8 cellular contexts compared by ENCODE assay signal in the genomic region with DNA sequence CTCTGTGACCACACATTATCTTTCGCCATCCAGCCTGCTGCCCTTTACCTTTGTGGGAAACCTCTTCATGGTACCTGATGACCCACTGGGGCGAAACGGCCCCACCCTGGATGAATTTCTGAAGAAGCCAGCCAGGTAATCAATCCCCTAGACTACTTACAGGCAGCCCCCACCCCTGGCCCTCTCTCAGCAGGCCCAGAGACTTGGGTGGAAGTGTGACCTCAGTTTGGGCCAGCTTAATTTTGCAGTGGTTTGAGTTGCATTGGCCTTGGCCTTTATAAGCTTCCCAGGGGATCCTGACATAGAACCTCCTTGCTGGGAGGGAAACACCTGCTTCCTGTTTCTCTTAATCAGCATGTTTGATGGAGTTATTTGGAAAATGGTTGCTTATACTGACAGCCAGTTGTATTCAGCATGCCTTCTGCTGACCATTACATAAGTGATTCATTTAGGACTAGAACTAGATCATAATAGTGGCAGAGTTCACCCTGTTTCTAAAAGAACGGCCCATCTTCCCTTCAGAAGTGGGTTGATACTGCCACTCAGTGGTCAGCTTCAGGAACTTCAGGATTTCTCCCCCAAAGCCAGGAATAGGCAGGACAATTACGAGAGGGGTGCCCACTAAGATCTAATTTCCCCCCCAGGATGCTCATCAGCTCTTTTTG. TPM values are rescaled to one million over a fixed set of nuclear protein-coding genes. Genes with fewer than 3 reads are reported as not detected.
DNase-seq lines count a peak whose midpoint lies in the region; ATAC-seq and TF ChIP-seq lines count a peak whose summit lies in the region.

No MANE protein-coding gene starts in this region.

- H4K20me1 ChIP-seq in OCI-LY3 (ENCODE audit: insufficient read depth, low read length) = 0 out of 2 replicates have a peak, but pooled peaks cover 1% of the 10 kb centered on the region

- H3K36me3 ChIP-seq in OCI-LY3 (replicated peaks; ENCODE audit: low read depth, low read length) = peaks cover 72% of the 10 kb centered on the region
- peaks cover 17 to 92% (median 46%) of the 10 kb centered on the region in 4 donors for H3K36me3 ChIP-seq in sigmoid colon

- no peaks in the 10 kb centered on the region for H3K9me3 ChIP-seq in OCI-LY3 (ENCODE audit: insufficient read depth, low read length)
- H3K9me3 ChIP-seq in right cardiac atrium (ENCODE audit: control insufficient read depth, low read length) = no peaks in the 10 kb centered on the region
- H3K9me3 ChIP-seq in sigmoid colon = no peaks in the 10 kb centered on the region

- TF ChIP-seq POLR2A in sigmoid colon (IDR thresholded peaks at IDR 0.05) = no peak

- ATAC-seq in right cardiac atrium = peak; percentile 34 to 49
- ATAC-seq in GM21737 (IDR thresholded peaks at IDR 0.05; ENCODE audit: unreplicated experiment) = no peak

- DNase-seq in 8988T = peak; percentile 45
- DNase-seq in GF-D8 (lab: John Stamatoyannopoulos, UW) = peak; percentile 83
- peak; percentile 67 for DNase-seq in HuH-7.5 (ENCODE audit: low spot score)
- DNase-seq in astrocyte of the hippocampus (ENCODE audit: low read depth, low spot score) = peak; percentile 78
- peak in 1 of 3 donors; percentile 57 for DNase-seq in right cardiac atrium
- DNase-seq in sigmoid colon = peak; percentile 67

- TF ChIP-seq CTCF in OCI-LY3 (IDR thresholded peaks at IDR 0.05; ENCODE audit: low read depth, low read length) (peak; percentile 69), sigmoid colon (IDR thresholded peaks at IDR 0.05) (peak; percentile 69 to 84 (median 81))

- H3K27me3 ChIP-seq in OCI-LY3 (ENCODE audit: low read depth, low read length) (no peaks in the 10 kb centered on the region), right cardiac atrium (ENCODE audit: control insufficient read depth, insufficient read depth) (no peaks in the 10 kb centered on the region), sigmoid colon (no peaks in the 10 kb centered on the region)

- no peak overlapping the region for H3K27ac ChIP-seq in OCI-LY3 (ENCODE audit: low read length)
- peak overlapping the region; percentile 76 for H3K27ac ChIP-seq in right cardiac atrium (ENCODE audit: low read length)
- peak overlapping the region; percentile 66 to 72 (median 68) for H3K27ac ChIP-seq in sigmoid colon

- H3K79me2 ChIP-seq in OCI-LY3 (ENCODE audit: low read length) = peaks cover 12% of the 10 kb centered on the region

- intact Hi-C loops in right cardiac atrium (cut with DNase I) = loop anchor here in 3 of 4 donors (2.0 to 10.0 kb wide), 3 partner anchors 72 to 104 kb away; partner anchors contain the start of gene NFATC4 (in 1 of the 3)
- intact Hi-C loops in sigmoid colon (cut with DNase I) = loop anchor here (1.0 to 10.0 kb wide), 3 partner anchors 104 to 1592 kb away; partner anchors contain the start of genes EMC9, PSME2 and RNF31

- no peak overlapping the region for H2AFZ ChIP-seq in OCI-LY3 (ENCODE audit: low read depth, low read length)

- H3K9ac ChIP-seq in OCI-LY3 (ENCODE audit: low read length) = no peak overlapping the region

- TF ChIP-seq EP300 in sigmoid colon (IDR thresholded peaks at IDR 0.05) = no peak

- H3K4me1 ChIP-seq in OCI-LY3 (ENCODE audit: low read length) (peaks cover 7% of the 10 kb centered on the region), right cardiac atrium (ENCODE audit: control insufficient read depth, insufficient read depth, low read length) (no peaks in the 10 kb centered on the region), sigmoid colon (peaks cover 0 to 50% (median 46%) of the 10 kb centered on the region in 4 donors)

- H3K4me3 ChIP-seq in OCI-LY3 (ENCODE audit: low read length) = no peak overlapping the region
- no peak overlapping the region for H3K4me3 ChIP-seq in right cardiac atrium (ENCODE audit: low read length)
- no peak overlapping the region for H3K4me3 ChIP-seq in sigmoid colon

- no peak overlapping the region for H3K4me2 ChIP-seq in OCI-LY3 (ENCODE audit: low read length)

- WGBS in right cardiac atrium = 45% methylated on average over 5 of the region's 5 CpGs
- 48 to 53% methylated on average over 5 of the region's 5 CpGs for WGBS in sigmoid colon, 2 donors

RNA-seq across cellular contexts. Expression of gene SDR39U1, which starts 6.1 kb away (rescaled TPM):
- total RNA-seq in right cardiac atrium (100 to 1,000 TPM in 1 of 4 donors, 10 to 100 TPM in 3; 74.6 to 101 (median 94.4) TPM), sigmoid colon (10 to 100 TPM; 30.3 to 45.4 (median 33.9) TPM)
- polyA plus RNA-seq in right cardiac atrium (128 TPM), sigmoid colon (10 to 100 TPM; 35.4 to 57.3 (median 39.1) TPM)

RNA-seq across cellular contexts. Expression of gene KHNYN, which starts 6.7 kb away (rescaled TPM):
- 10 to 100 TPM; 23.4 to 27.7 (median 26.0) TPM for total RNA-seq in right cardiac atrium
- 19.1 TPM for polyA plus RNA-seq in right cardiac atrium
- 10 to 100 TPM; 44.6 to 60.8 (median 50.6) TPM for total RNA-seq in sigmoid colon
- polyA plus RNA-seq in sigmoid colon = 10 to 100 TPM; 16.2 to 64.6 (median 36.1) TPM

RNA-seq across cellular contexts. Expression of gene CBLN3, which starts 7.0 kb away (rescaled TPM):
- total RNA-seq in right cardiac atrium (1 to 10 TPM; 1.6 to 3.1 (median 2.7) TPM), sigmoid colon (1 to 10 TPM; 1.4 to 8.9 (median 2.1) TPM)
- polyA plus RNA-seq in right cardiac atrium (1.3 TPM), sigmoid colon (1 to 10 TPM in 2 of 3 donors, under 1 TPM in 1; 0.46 to 3.6 (median 1.2) TPM)

RNA-seq across cellular contexts. Expression of gene NYNRIN, which starts 37.7 kb away (rescaled TPM):
- 10 to 100 TPM in 2 of 4 donors, 1 to 10 TPM in 2; 9.3 to 12.0 (median 10.5) TPM for total RNA-seq in right cardiac atrium
- polyA plus RNA-seq in right cardiac atrium = 5.1 TPM
- total RNA-seq in sigmoid colon = 10 to 100 TPM in 1 of 4 donors, 1 to 10 TPM in 3; 6.8 to 17.4 (median 7.0) TPM
- polyA plus RNA-seq in sigmoid colon = 1 to 10 TPM in 1 of 3 donors, under 1 TPM in 2; 0.60 to 6.5 (median 0.92) TPM
